ENCODE assay signal across 13 cellular contexts in the genomic region with DNA sequence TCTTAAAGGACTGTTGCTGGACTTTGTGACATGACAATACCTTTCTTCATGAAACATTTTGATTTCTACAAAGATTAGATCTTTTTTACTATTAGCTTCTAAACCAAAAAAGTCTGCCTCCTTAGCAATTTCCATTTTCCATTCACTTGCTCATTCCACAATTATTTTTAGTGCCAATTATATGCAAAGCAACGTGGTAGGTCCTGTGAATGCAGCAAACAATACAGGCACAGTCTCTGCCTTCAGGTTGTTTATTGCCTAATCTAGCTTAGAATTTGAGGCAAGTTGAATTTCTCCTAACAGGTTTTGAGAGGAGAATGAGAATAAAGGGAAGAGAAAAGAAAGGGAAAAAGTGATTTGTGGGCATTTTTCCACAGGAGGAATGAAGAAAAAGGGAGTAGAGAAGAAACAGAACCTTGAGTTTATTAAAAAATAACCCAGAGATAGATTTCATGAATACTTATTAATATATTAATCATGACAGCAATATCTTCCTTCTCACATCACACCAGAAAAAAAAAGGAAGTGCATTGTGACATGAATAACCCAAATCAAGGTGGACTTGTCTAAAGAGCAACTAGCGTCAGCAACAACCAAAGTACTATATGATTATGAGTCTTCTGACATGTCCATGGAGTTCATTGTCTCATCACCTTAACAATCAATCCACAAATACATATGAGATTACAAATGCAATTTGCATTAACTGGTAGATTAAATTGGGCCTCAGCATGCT. TPM values are rescaled to one million over a fixed set of nuclear protein-coding genes. Genes with fewer than 3 reads are reported as not detected.
DNase-seq lines count a peak whose midpoint lies in the region; ATAC-seq, FAIRE-seq and TF ChIP-seq lines count a peak whose summit lies in the region.
"Had no signal": no experiment of that assay in that cellular context is flagged by ENCODE, and none has a peak within 500 bp of the region (broad histone marks: within the 10 kb centered on the region; RNA-seq: fewer than 3 reads in every experiment).

No MANE protein-coding gene starts in this region.

- no peaks in the 10 kb centered on the region for H3F3A ChIP-seq in neural progenitor cell (ENCODE audit: low read depth)

- H3K4me2 ChIP-seq in neural progenitor cell = no peak overlapping the region
- H3K4me2 ChIP-seq: BLaER1 treated with 17β-estradiol and CSF1 and Interleukin-3, amounts not matched to agents 10 nM and 100 nM had no signal

- no peak for FAIRE-seq in GM12891 (lab: Jason Lieb, UNC)
- peak; percentile 23 for FAIRE-seq in endometrium (lab: Jason Lieb, UNC)

- H3K27me3 ChIP-seq in neural progenitor cell = no peaks in the 10 kb centered on the region
- H3K27me3 ChIP-seq: BLaER1 treated with 17β-estradiol and CSF1 and Interleukin-3, amounts not matched to agents 10 nM and 100 nM had no signal

- no peaks in the 10 kb centered on the region for H3K36me3 ChIP-seq in neural progenitor cell
- H3K36me3 ChIP-seq: BLaER1 treated with 17β-estradiol and CSF1 and Interleukin-3, amounts not matched to agents 10 nM and 100 nM had no signal

- no peak overlapping the region for H3K27ac Mint-ChIP-seq in neural progenitor cell
- H3K27ac Mint-ChIP-seq: CD4-positive, CD25-positive, alpha-beta regulatory T cell had no signal

- no peak overlapping the region for H3K4me3 Mint-ChIP-seq in neural progenitor cell
- H3K4me3 Mint-ChIP-seq: CD4-positive, CD25-positive, alpha-beta regulatory T cell had no signal

- TF ChIP-seq POLR2A in GM12891 (IDR thresholded peaks at IDR 0.05; ENCODE audit: low read depth, low read length) = no peak

- H4K20me1 ChIP-seq in neural progenitor cell (ENCODE audit: low read depth) = no peaks in the 10 kb centered on the region
- H4K20me1 ChIP-seq: BLaER1 treated with 17β-estradiol and CSF1 and Interleukin-3, amounts not matched to agents 10 nM and 100 nM had no signal

- H3K9ac ChIP-seq in neural progenitor cell = no peak overlapping the region
- H3K9ac ChIP-seq: BLaER1 treated with 17β-estradiol and CSF1 and Interleukin-3, amounts not matched to agents 10 nM and 100 nM had no signal

- no peak for DNase-seq in GM12891 (ENCODE audit: insufficient read length, low spot score)
- peak; percentile 55 for DNase-seq in NCI-H1048 (lab: John Stamatoyannopoulos, UW)
- DNase-seq in neural progenitor cell (ENCODE audit: low spot score) = no peak
- DNase-seq in stimulated activated CD8-positive, alpha-beta memory T cell treated with anti-CD3 and anti-CD28 coated beads, Interleukin-4, amount 100 ng/mL, for 48 hours = no peak
- DNase-seq in DMS153 (lab: John Stamatoyannopoulos, UW) = no peak
- DNase-seq: ACHN; CD4-positive, CD25-positive, alpha-beta regulatory T cell; IMR-90 had no signal

- H3K27me3 Mint-ChIP-seq in neural progenitor cell (ENCODE audit: insufficient read depth, low read depth) = peaks cover 2% of the 10 kb centered on the region

- no peaks in the 10 kb centered on the region for H3K79me2 ChIP-seq in neural progenitor cell (ENCODE audit: low read depth)

- ATAC-seq in HG02938 (IDR thresholded peaks at IDR 0.05; ENCODE audit: unreplicated experiment) = no peak
- ATAC-seq in HG02642 (IDR thresholded peaks at IDR 0.05; ENCODE audit: poor library complexity, unreplicated experiment) = no peak
- ATAC-seq: HCT116 had no signal

- TF ChIP-seq CTCF in neural progenitor cell (IDR thresholded peaks at IDR 0.05) = no peak

- H3K36me3 Mint-ChIP-seq in neural progenitor cell = no peaks in the 10 kb centered on the region
- H3K36me3 Mint-ChIP-seq: CD4-positive, CD25-positive, alpha-beta regulatory T cell had no signal

- no peak overlapping the region for H3K27ac ChIP-seq in neural progenitor cell
- H3K27ac ChIP-seq: BLaER1 treated with 17β-estradiol and CSF1 and Interleukin-3, amounts not matched to agents 10 nM and 100 nM had no signal

- H3K9me3 Mint-ChIP-seq in neural progenitor cell = no peaks in the 10 kb centered on the region

- H3K4me1 ChIP-seq in neural progenitor cell = no peaks in the 10 kb centered on the region

- no peak overlapping the region for H3K4me3 ChIP-seq in neural progenitor cell
- H3K4me3 ChIP-seq: BLaER1 treated with 17β-estradiol and CSF1 and Interleukin-3, amounts not matched to agents 10 nM and 100 nM had no signal

- H2AFZ ChIP-seq in neural progenitor cell (replicated peaks) = peak overlapping the region; percentile 12

- H3K4me1 Mint-ChIP-seq in neural progenitor cell = no peaks in the 10 kb centered on the region

- no peaks in the 10 kb centered on the region for H3K9me3 ChIP-seq in neural progenitor cell (ENCODE audit: low read depth)
- H3K9me3 ChIP-seq: BLaER1 treated with 17β-estradiol and CSF1 and Interleukin-3, amounts not matched to agents 10 nM and 100 nM had no signal

TF ChIP-seq in GM12891, 5 proteins besides CTCF, POLR2A, EP300 and RAD21:
- TF ChIP-seq POLR2AphosphoS5 (IDR thresholded peaks at IDR 0.05; ENCODE audit: low read depth, low read length) = no peak
- peak; percentile 58 for TF ChIP-seq SPI1 (IDR thresholded peaks at IDR 0.05; ENCODE audit: low read depth, low read length)
- TF ChIP-seq POU2F2 (IDR thresholded peaks at IDR 0.05; ENCODE audit: low read depth, low read length) = no peak
- no peak for TF ChIP-seq PAX5 (IDR thresholded peaks at IDR 0.05; ENCODE audit: insufficient read depth, low read length, severe bottlenecking)
- no peak for TF ChIP-seq TAF1 (IDR thresholded peaks at IDR 0.05; ENCODE audit: low read depth, low read length)

RNA-seq across cellular contexts. Expression of a gene that starts 16.3 kb away (rescaled TPM):
- polyA plus RNA-seq in GM12891 (2012; ENCODE audit: low read depth, missing spikeins) = 14.8 TPM
- 62.8 and 70.5 TPM in 2 replicates for total RNA-seq in neural progenitor cell (ENCODE audit: low replicate concordance)

RNA-seq across cellular contexts. Expression of a gene that starts 34.5 kb away (rescaled TPM):
- 84.8 TPM for polyA plus RNA-seq in GM12891 (2012; ENCODE audit: low read depth, missing spikeins)
- total RNA-seq in neural progenitor cell (ENCODE audit: low replicate concordance) = 162 and 260 TPM in 2 replicates
